In genomic region chr19:51394045-51394836, GRCh38 we compare ENCODE assay signal across 8 cellular contexts. TPM values are rescaled to one million over a fixed set of nuclear protein-coding genes. Genes with fewer than 3 reads are reported as not detected.
DNase-seq lines count a peak whose midpoint lies in the region; ATAC-seq and TF ChIP-seq lines count a peak whose summit lies in the region.

No MANE protein-coding gene starts in this region.

- DNase-seq in Caco-2 (peak; percentile 97 to 98), HT-29 (ENCODE audit: low spot score) (peak; percentile 100), RWPE2 (ENCODE audit: low spot score) (peak; percentile 97), fibroblast of the conjunctiva (ENCODE audit: low read depth) (peak; percentile 99)
- DNase-seq in activated effector memory CD4-positive, alpha-beta T cell treated with Interleukin-2 at 50 U/mL for 16 hours = peak; percentile 75
- peak; percentile 96 for DNase-seq in stimulated activated naive CD8-positive, alpha-beta T cell treated with anti-CD3 and anti-CD28 coated beads, Interleukin-15, Interleukin-2, amounts not matched to agents 100 U/mL and 50 U/mL, for 24 hours

- H3K36me3 Mint-ChIP-seq in Caco-2 (ENCODE audit: insufficient read depth, unreplicated experiment) (peaks cover 11% of the 10 kb centered on the region), nephron (ENCODE audit: low read depth) (no peaks in the 10 kb centered on the region)

- H3K9me3 ChIP-seq in Caco-2 (no peaks in the 10 kb centered on the region), RWPE2 (ENCODE audit: severe bottlenecking) (no peaks in the 10 kb centered on the region)

- CTCF ChIA-PET in Caco-2 (lab: Charles Lee) = interaction anchor here (0.7 to 1.5 kb wide), 6 partner anchors 9 to 263 kb away, joined by 3 to 7 read pairs (median 4); no protein-coding TSS in a partner anchor

- H3K27ac ChIP-seq in RWPE2 (ENCODE audit: poor library complexity, severe bottlenecking) = peak overlapping the region; percentile 53

- TF ChIP-seq CTCF in Caco-2 (IDR thresholded peaks at IDR 0.05; ENCODE audit: insufficient read depth in 1 of 2, low read depth in 1 of 2, low read length in 1 of 2, severe bottlenecking in 1 of 2, unreplicated experiment in 1 of 2) (peak in 1 of 2 experiments; percentile 1), RWPE2 (IDR thresholded peaks at IDR 0.05; ENCODE audit: poor library complexity, severe bottlenecking) (no peak), nephron (IDR thresholded peaks at IDR 0.05; ENCODE audit: unreplicated experiment in 3 of 3) (no peak)

- H3K27ac Mint-ChIP-seq in Caco-2 (ENCODE audit: unreplicated experiment) (peak overlapping the region; percentile 87), nephron (peak overlapping the region; percentile 96 to 98 (median 97))

- H3K4me1 Mint-ChIP-seq in Caco-2 (ENCODE audit: low read depth, unreplicated experiment) = peaks cover 6% of the 10 kb centered on the region
- H3K4me1 Mint-ChIP-seq in nephron = peaks cover 16% of the 10 kb centered on the region

- H3K4me3 Mint-ChIP-seq in Caco-2 (ENCODE audit: unreplicated experiment) (peak overlapping the region; percentile 93), nephron (peak overlapping the region; percentile 83 to 87 (median 86))

- ATAC-seq in GM21360 (IDR thresholded peaks at IDR 0.05; ENCODE audit: unreplicated experiment) (peak; percentile 78), RWPE2 (ENCODE audit: low read depth) (peak; percentile 95)
- peak; percentile 86 for ATAC-seq in stimulated activated naive CD8-positive, alpha-beta T cell treated with anti-CD3 and anti-CD28 coated beads, Interleukin-15, Interleukin-2, amounts not matched to agents 100 U/mL and 50 U/mL, for 24 hours

- H3K4me1 ChIP-seq in Caco-2 (0 out of 2 replicates have a peak, but pooled peaks cover 3% of the 10 kb centered on the region), RWPE2 (ENCODE audit: insufficient read depth, poor library complexity, severe bottlenecking) (peaks cover 7% of the 10 kb centered on the region)

- H3K4me3 ChIP-seq in Caco-2 (ENCODE audit: low read depth, low read length) (peak overlapping the region; percentile 74), RWPE2 (ENCODE audit: severe bottlenecking) (peak overlapping the region; percentile 57)

- no TSS peak for BruUV-seq in Caco-2 (replicated peaks; lab: Mats Ljungman, UMichigan)

- H3K27me3 ChIP-seq in Caco-2 (replicated peaks; ENCODE audit: control insufficient read depth, insufficient read depth, low read length) = no peaks in the 10 kb centered on the region
- no peaks in the 10 kb centered on the region for H3K27me3 ChIP-seq in RWPE2 (ENCODE audit: insufficient read depth, poor library complexity, severe bottlenecking)

- no peaks in the 10 kb centered on the region for H3K9me3 Mint-ChIP-seq in Caco-2 (ENCODE audit: unreplicated experiment)
- no peaks in the 10 kb centered on the region for H3K9me3 Mint-ChIP-seq in nephron

- intact Hi-C loops in Caco-2 (cut with micrococcal nuclease; ENCODE audit: unreplicated experiment) = loop anchor here (1.0 kb wide), 2 partner anchors 27 to 55 kb away; no protein-coding TSS in a partner anchor

- no peaks in the 10 kb centered on the region for H3K36me3 ChIP-seq in Caco-2 (ENCODE audit: control insufficient read depth, insufficient read depth, low read length)
- no peaks in the 10 kb centered on the region for H3K36me3 ChIP-seq in RWPE2 (ENCODE audit: low read depth)

- POLR2A ChIA-PET in Caco-2 (lab: Charles Lee) = interaction anchor here (1.0 to 2.6 kb wide), 5 partner anchors 26 to 55 kb away, joined by 4 to 22 read pairs (median 15); partner anchors contain the start of gene ETFB

- H3K27me3 Mint-ChIP-seq in Caco-2 (ENCODE audit: insufficient read depth, unreplicated experiment) = no peaks in the 10 kb centered on the region
- H3K27me3 Mint-ChIP-seq in nephron (ENCODE audit: low read depth) = no peaks in the 10 kb centered on the region

RNA-seq across cellular contexts. Expression of gene C19orf84, which starts 3.9 kb away (rescaled TPM):
- not detected in 2 replicates for total RNA-seq in Caco-2 (2022)
- not detected in 2 replicates for total RNA-seq in HT-29 (2014; rRNA removed; shearing (Covaris generic))

RNA-seq across cellular contexts. Expression of gene LIM2, which starts 6.5 kb away (rescaled TPM):
- total RNA-seq in Caco-2 (2022) = not detected in 2 replicates
- not detected in 2 replicates for total RNA-seq in HT-29 (2014; rRNA removed; shearing (Covaris generic))

RNA-seq across cellular contexts. Expression of gene NKG7, which starts 21.8 kb away (rescaled TPM):
- not detected in 2 replicates for total RNA-seq in Caco-2 (2022)
- not detected in 2 replicates for total RNA-seq in HT-29 (2014; rRNA removed; shearing (Covaris generic))

RNA-seq across cellular contexts. Expression of gene SIGLEC10, which starts 23.2 kb away (rescaled TPM):
- total RNA-seq in Caco-2 (2022) = not detected in 2 replicates
- total RNA-seq in HT-29 (2014; rRNA removed; shearing (Covaris generic)) = not detected in 2 replicates

RNA-seq across cellular contexts. Expression of gene CLDND2, which starts 25.4 kb away (rescaled TPM):
- 1.6 TPM in 1 of 2 replicates, not detected in the other for total RNA-seq in Caco-2 (2022)
- 0.81 and 1.8 TPM in 2 replicates for total RNA-seq in HT-29 (2014; rRNA removed; shearing (Covaris generic))

Comparison
In these comparisons a context has a peak if more than half of its experiments do, and no peak if none do; other contexts are left out.
1. Peak in every context shown above with its lines: DNase-seq, ATAC-seq, H3K4me3 ChIP-seq and H3K27ac ChIP-seq.